ENCODE assay signal across 20 cellular contexts in the genomic region with DNA sequence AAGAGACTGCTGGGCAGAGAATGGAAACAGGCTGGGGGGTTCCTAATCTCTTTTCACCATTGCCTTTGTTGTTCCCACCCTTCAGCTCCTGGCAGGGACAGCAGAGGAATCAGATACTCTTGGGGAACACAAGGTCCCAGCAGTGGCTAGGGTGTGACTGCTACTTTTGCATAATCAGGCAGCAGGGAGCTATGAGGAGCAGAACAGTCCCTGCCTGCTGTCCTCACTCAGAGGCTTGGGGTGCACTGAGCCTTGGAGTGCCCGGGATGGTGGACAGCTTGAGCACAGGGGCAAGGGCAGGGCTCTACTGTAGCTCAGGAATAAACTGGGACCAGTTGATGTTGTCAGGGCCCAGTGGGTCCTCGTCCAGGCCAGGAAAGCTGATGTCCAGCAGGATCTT. TPM values are rescaled to one million over a fixed set of nuclear protein-coding genes. Genes with fewer than 3 reads are reported as not detected.
A peak's percentile ranks its signal among the peaks of the same experiment; 100 is the strongest.
DNase-seq lines count a peak whose midpoint lies in the region; ATAC-seq and TF ChIP-seq lines count a peak whose summit lies in the region.
"Had no signal": no experiment of that assay in that cellular context is flagged by ENCODE, and none has a peak within 500 bp of the region (broad histone marks: within the 10 kb centered on the region; RNA-seq: fewer than 3 reads in every experiment).

No MANE protein-coding gene starts in this region.

- H3K18ac ChIP-seq in IMR-90 (ENCODE audit: low read depth, low read length) = no peak overlapping the region

- POLR2A ChIA-PET in IMR-90 (lab: Charles Lee; ENCODE audit: unreplicated experiment) = interaction anchor here (0.7 kb wide), 1 partner anchor 30 kb away, joined by 5 read pairs; no protein-coding TSS in a partner anchor

- H3K79me1 ChIP-seq in IMR-90 (ENCODE audit: low read depth in 1 of 2, low read length in 2 of 2) = no peaks in the 10 kb centered on the region

- 91% methylated on average over 2 of the region's 2 CpGs; no CpG with 5 or more reads in 1 of the 2 experiments for WGBS in IMR-90 (ENCODE audit: extremely low coverage in 2 of 2, insufficient read length in 1 of 2), 2 experiments
- WGBS in endodermal cell (ENCODE audit: insufficient coverage in 1 of 2, insufficient read length in 1 of 2), 2 experiments = 87 to 93% methylated on average over 2 of the region's 2 CpGs
- 70 to 92% (median 86%) methylated on average over 2 of the region's 2 CpGs for WGBS in spleen, 5 donors

- intact Hi-C loops in left ventricle myocardium superior (cut with micrococcal nuclease) (no loop called here), Right ventricle myocardium superior (cut with DNase I) (loop anchor here (5.0 kb wide), 1 partner anchor 79 kb away; no protein-coding TSS in a partner anchor), IMR-90 (cut with micrococcal nuclease) (no loop called here), spleen (cut with DNase I; ENCODE audit: low total_unique reads) (no loop called here)

- no peak overlapping the region for H3K14ac ChIP-seq in IMR-90 (replicated peaks; ENCODE audit: low read depth, low read length)

- no peak overlapping the region for H4K5ac ChIP-seq in IMR-90 (ENCODE audit: low read depth, low read length)

- no peak overlapping the region for H4K8ac ChIP-seq in IMR-90 (ENCODE audit: low read depth in 2 of 2, low read length in 2 of 2)

- no peak overlapping the region for H2AFZ ChIP-seq in IMR-90 (replicated peaks; ENCODE audit: low read length, poor library complexity)
- H2AFZ ChIP-seq: GM23248, PC-9 had no signal

- H3K27me3 ChIP-seq in IMR-90 (ENCODE audit: control insufficient read depth, insufficient read depth, low read length) = no peaks in the 10 kb centered on the region
- H3K27me3 ChIP-seq in endodermal cell (ENCODE audit: control insufficient read depth, insufficient read depth, low read length, poor library complexity, severe bottlenecking) = no peaks in the 10 kb centered on the region
- no peaks in the 10 kb centered on the region for H3K27me3 ChIP-seq in spleen (replicated peaks in 1 of 7)

- no peak for TF ChIP-seq RAD21 in IMR-90 (IDR thresholded peaks at IDR 0.05; ENCODE audit: low read length)

- BruUV-seq in IMR-90 (replicated peaks; lab: Mats Ljungman, UMichigan) = no TSS peak

- H3K4me3 Mint-ChIP-seq in endodermal cell = no peak overlapping the region

- no peak overlapping the region for H3K27ac ChIP-seq in IMR-90 (ENCODE audit: insufficient read depth, low read length)
- H3K27ac ChIP-seq in endodermal cell (ENCODE audit: low read depth, low read length) = no peak overlapping the region
- peak overlapping the region in 6 of 8 donors; percentile 36 to 67 (median 58) for H3K27ac ChIP-seq in spleen
- H3K27ac ChIP-seq: A549, C4-2B, GM23248, PC-9 had no signal

- H3K36me3 Mint-ChIP-seq in endodermal cell (ENCODE audit: low read depth) = peaks cover 46% of the 10 kb centered on the region

- no peak overlapping the region for H2BK120ac ChIP-seq in IMR-90 (ENCODE audit: low read depth, low read length)

- no peak overlapping the region for H2BK5ac ChIP-seq in IMR-90 (ENCODE audit: low read depth, low read length, poor library complexity, severe bottlenecking)

- H3K27me3 Mint-ChIP-seq in endodermal cell (ENCODE audit: insufficient read depth) = peaks cover 10% of the 10 kb centered on the region

- peak overlapping the region; percentile 71 for H2AK9ac ChIP-seq in IMR-90 (replicated peaks; ENCODE audit: low read depth, low read length, poor library complexity)

- H3K36me3 ChIP-seq in IMR-90 (ENCODE audit: control insufficient read depth, insufficient read depth, low read length) = peaks cover 6% of the 10 kb centered on the region
- peaks cover 44% of the 10 kb centered on the region for H3K36me3 ChIP-seq in endodermal cell (ENCODE audit: control insufficient read depth, insufficient read depth, low read length)
- peaks cover 0 to 75% (median 13%) of the 10 kb centered on the region in 6 donors for H3K36me3 ChIP-seq in spleen

- no peak overlapping the region for H2AK5ac ChIP-seq in IMR-90 (ENCODE audit: low read depth, low read length)

- H2BK20ac ChIP-seq in IMR-90 (ENCODE audit: low read depth, low read length) = no peak overlapping the region

- no peak overlapping the region for H3K23ac ChIP-seq in IMR-90 (ENCODE audit: low read depth, low read length)

- H3K9me3 Mint-ChIP-seq in endodermal cell = no peaks in the 10 kb centered on the region

- DNase-seq in left ventricle myocardium superior = peak; percentile 12
- DNase-seq in Right ventricle myocardium superior = no peak
- no peak for DNase-seq in IMR-90
- no peak for DNase-seq in endodermal cell
- no peak for DNase-seq in spleen
- no peak for DNase-seq in NCI-H2107 (lab: John Stamatoyannopoulos, UW)
- no peak for DNase-seq in NCI-H1436 treated with DMSO at 0.1 percent for 48 hours (lab: John Stamatoyannopoulos, UW)
- no peak for DNase-seq in CD1c-positive myeloid dendritic cell (ENCODE audit: extremely low spot score)
- DNase-seq: DMS79 treated with DMSO at 0.1 percent for 48 hours, GM23248, HCEC 1CT, NCI-H1105 treated with DMSO at 0.1 percent for 48 hours, NCI-H187, NCI-H345, NCI-H526, PC-9 had no signal

- H3K27ac Mint-ChIP-seq in endodermal cell = peak overlapping the region; percentile 19

- TF ChIP-seq CTCF in IMR-90 (conservative IDR thresholded peaks at IDR 0.05; ENCODE audit: low read depth, low read length) (no peak), endodermal cell (conservative IDR thresholded peaks at IDR 0.05) (no peak), spleen (IDR thresholded peaks at IDR 0.05 in 8 of 11, conservative IDR thresholded peaks at IDR 0.05 in 3 of 11) (no peak)

- no peaks in the 10 kb centered on the region for H3K9me3 ChIP-seq in IMR-90 (ENCODE audit: control insufficient read depth, insufficient read depth, low read length)
- H3K9me3 ChIP-seq in endodermal cell (ENCODE audit: control insufficient read depth, low read length) = no peaks in the 10 kb centered on the region
- H3K9me3 ChIP-seq in spleen = no peaks in the 10 kb centered on the region
- H3K9me3 ChIP-seq: A549 had no signal

- no peaks in the 10 kb centered on the region for H3K4me1 ChIP-seq in IMR-90 (ENCODE audit: control insufficient read depth, insufficient read depth, low read length)
- H3K4me1 ChIP-seq in endodermal cell (ENCODE audit: control insufficient read depth, insufficient read depth, low read length) = no peaks in the 10 kb centered on the region
- peaks cover 0 to 5% (median 0%) of the 10 kb centered on the region in 6 donors for H3K4me1 ChIP-seq in spleen
- H3K4me1 ChIP-seq: A549 had no signal

- no peak overlapping the region for H3K4me2 ChIP-seq in IMR-90 (ENCODE audit: low read depth, low read length)
- H3K4me2 ChIP-seq: A549, PC-9 had no signal

- H2BK15ac ChIP-seq in IMR-90 (ENCODE audit: low read depth, low read length) = no peak overlapping the region

- H3K56ac ChIP-seq in IMR-90 (ENCODE audit: extremely low read depth, insufficient read depth, low read length) = no peak overlapping the region

- in situ Hi-C loops in IMR-90 (cut with MboI; ENCODE audit: low sequenced_read_pairs) = loop anchor here (10.0 kb wide), 1 partner anchor 176 kb away; no protein-coding TSS in a partner anchor

- H3K4ac ChIP-seq in IMR-90 (ENCODE audit: low read depth, low read length) = no peak overlapping the region

- no peak overlapping the region for H4K91ac ChIP-seq in IMR-90 (ENCODE audit: insufficient read depth, low read depth, low read length)

- ATAC-seq in left ventricle myocardium superior (no peak), Right ventricle myocardium superior (ENCODE audit: poor library complexity) (no peak), IMR-90 (ENCODE audit: low read depth) (no peak)
- ATAC-seq: A549, K562 had no signal

- H4K20me1 ChIP-seq in IMR-90 (ENCODE audit: insufficient read depth, low read length) = no peaks in the 10 kb centered on the region

- H3K4me1 Mint-ChIP-seq in endodermal cell = peaks cover 6% of the 10 kb centered on the region

- CTCF ChIA-PET in IMR-90 (lab: Yijun Ruan, JAX) = no interaction called here

- no peaks in the 10 kb centered on the region for H3K9me1 ChIP-seq in IMR-90 (ENCODE audit: insufficient read depth, low read length)

- H3K9ac ChIP-seq in IMR-90 (ENCODE audit: low read depth, low read length) (no peak overlapping the region), endodermal cell (ENCODE audit: extremely low read depth, low read length, poor library complexity, severe bottlenecking) (no peak overlapping the region)
- H3K9ac ChIP-seq: GM23248 had no signal

- dilution Hi-C loops in IMR-90 (cut with HindIII; ENCODE audit: low sequenced_read_pairs, unreplicated experiment) = no loop called here

- TF ChIP-seq POLR2A in IMR-90 (IDR thresholded peaks at IDR 0.05; ENCODE audit: low read depth, low read length) = no peak
- no peak for TF ChIP-seq POLR2A in spleen (IDR thresholded peaks at IDR 0.05)

- H3K4me3 ChIP-seq in IMR-90 (ENCODE audit: insufficient read depth, low read depth, low read length) (no peak overlapping the region), endodermal cell (ENCODE audit: low read length) (no peak overlapping the region), spleen (no peak overlapping the region)
- H3K4me3 ChIP-seq: A549, GM23248, K562, PC-9 had no signal

RNA-seq across cellular contexts. Expression of a gene that starts 1.5 kb away (rescaled TPM):
- total RNA-seq in left ventricle myocardium superior (not detected), Right ventricle myocardium superior (not detected), IMR-90 (2012; rRNA removed) (not detected in 2 replicates), endodermal cell (under 1 TPM; 0.22 to 0.29 TPM), spleen (not detected)
- polyA plus RNA-seq in IMR-90 (2012; rRNA removed) (not detected in 2 replicates), spleen (not detected)
- polyA plus RNA-seq in IMR-90 (2012; cell fraction: cytosol; rRNA removed) = not detected in 2 replicates
- not detected in 2 replicates for polyA plus RNA-seq in IMR-90 (2012; cell fraction: nucleus; rRNA removed; ENCODE audit: low replicate concordance)
- not detected for polyA plus RNA-seq in endodermal cell (2013, experiment 1 of 2)
- polyA plus RNA-seq in endodermal cell (2013, experiment 2 of 2) = not detected
- total RNA-seq: G401, GM23248, K562, PC-9 had no signal
- polyA plus RNA-seq: A549, GM23248, K562 had no signal

RNA-seq across cellular contexts. Expression of a gene that starts 18.6 kb away (rescaled TPM):
- 0.79 TPM for total RNA-seq in left ventricle myocardium superior
- 1.5 TPM for total RNA-seq in Right ventricle myocardium superior
- 14.9 and 16.9 TPM in 2 replicates for total RNA-seq in IMR-90 (2012; rRNA removed)
- 27.8 and 29.3 TPM in 2 replicates for polyA plus RNA-seq in IMR-90 (2012; rRNA removed)
- 19.8 and 30.9 TPM in 2 replicates for polyA plus RNA-seq in IMR-90 (2012; cell fraction: cytosol; rRNA removed)
- 21.4 and 28.0 TPM in 2 replicates for polyA plus RNA-seq in IMR-90 (2012; cell fraction: nucleus; rRNA removed; ENCODE audit: low replicate concordance)
- total RNA-seq in endodermal cell = 100 to 1,000 TPM in 1 of 2 donors, 10 to 100 TPM in 1; 93.9 to 147 TPM
- 77.6 TPM for polyA plus RNA-seq in endodermal cell (2013, experiment 1 of 2)
- 78.7 TPM for polyA plus RNA-seq in endodermal cell (2013, experiment 2 of 2)
- total RNA-seq in spleen = 10 to 100 TPM in 1 of 7 donors, 1 to 10 TPM in 6; 1.8 to 10.2 (median 7.2) TPM
- 1 to 10 TPM; 2.1 to 4.1 (median 3.7) TPM for polyA plus RNA-seq in spleen

RNA-seq across cellular contexts. Expression of a gene that starts 18.7 kb away (rescaled TPM):
- total RNA-seq in left ventricle myocardium superior (4.9 TPM), Right ventricle myocardium superior (3.3 TPM), IMR-90 (2012; rRNA removed) (30.6 and 36.4 TPM in 2 replicates), endodermal cell (10 to 100 TPM; 64.9 to 70.0 TPM), spleen (10 to 100 TPM; 15.9 to 26.0 (median 22.9) TPM)
- polyA plus RNA-seq in IMR-90 (2012; rRNA removed) (26.1 and 28.6 TPM in 2 replicates), spleen (10 to 100 TPM; 19.7 to 25.0 (median 23.6) TPM)
- polyA plus RNA-seq in IMR-90 (2012; cell fraction: cytosol; rRNA removed) = 14.7 and 20.0 TPM in 2 replicates
- polyA plus RNA-seq in IMR-90 (2012; cell fraction: nucleus; rRNA removed; ENCODE audit: low replicate concordance) = 3.0 and 8.1 TPM in 2 replicates
- 70.6 TPM for polyA plus RNA-seq in endodermal cell (2013, experiment 1 of 2)
- polyA plus RNA-seq in endodermal cell (2013, experiment 2 of 2) = 67.4 TPM

RNA-seq across cellular contexts. Expression of a gene that starts 23.5 kb away (rescaled TPM):
- total RNA-seq in left ventricle myocardium superior (1.1 TPM), Right ventricle myocardium superior (2.0 TPM), IMR-90 (2012; rRNA removed) (0.18 and 0.28 TPM in 2 replicates), endodermal cell (not detected), spleen (10 to 100 TPM in 6 of 7 donors, 1 to 10 TPM in 1; 6.8 to 18.8 (median 10.7) TPM)
- polyA plus RNA-seq in IMR-90 (2012; rRNA removed) (0.19 and 0.27 TPM in 2 replicates), spleen (1 to 10 TPM; 1.3 to 2.6 (median 1.5) TPM)
- 0.01 and 0.27 TPM in 2 replicates for polyA plus RNA-seq in IMR-90 (2012; cell fraction: cytosol; rRNA removed)
- polyA plus RNA-seq in IMR-90 (2012; cell fraction: nucleus; rRNA removed; ENCODE audit: low replicate concordance) = 0.14 and 0.28 TPM in 2 replicates
- 0.14 TPM for polyA plus RNA-seq in endodermal cell (2013, experiment 1 of 2)
- 0.17 TPM for polyA plus RNA-seq in endodermal cell (2013, experiment 2 of 2)
- total RNA-seq: G401, GM23248, K562, PC-9 had no signal
- polyA plus RNA-seq: A549 had no signal

RNA-seq across cellular contexts. Expression of a gene that starts 32.4 kb away (rescaled TPM):
- total RNA-seq in left ventricle myocardium superior (5.4 TPM), Right ventricle myocardium superior (4.6 TPM), IMR-90 (2012; rRNA removed) (31.1 and 35.5 TPM in 2 replicates), endodermal cell (10 to 100 TPM; 28.1 to 47.9 TPM), spleen (10 to 100 TPM in 6 of 7 donors, 1 to 10 TPM in 1; 9.6 to 15.7 (median 13.4) TPM)
- polyA plus RNA-seq in IMR-90 (2012; rRNA removed) (35.0 and 35.2 TPM in 2 replicates), spleen (1 to 10 TPM; 3.5 to 6.8 (median 4.7) TPM)
- 25.2 and 25.3 TPM in 2 replicates for polyA plus RNA-seq in IMR-90 (2012; cell fraction: cytosol; rRNA removed)
- polyA plus RNA-seq in IMR-90 (2012; cell fraction: nucleus; rRNA removed; ENCODE audit: low replicate concordance) = 44.8 and 64.6 TPM in 2 replicates
- polyA plus RNA-seq in endodermal cell (2013, experiment 1 of 2) = 34.8 TPM
- polyA plus RNA-seq in endodermal cell (2013, experiment 2 of 2) = 32.3 TPM

Comparison
In these comparisons a context has a peak if more than half of its experiments do, and no peak if none do; other contexts are left out.
1. H3K27ac ChIP-seq: peak in spleen (6 of 8); none in IMR-90 (single experiment) and endodermal cell (single experiment).